In genomic region chr15:99732268-99732641, GRCh38 we compare ENCODE assay signal across 8 cellular contexts. TPM values are rescaled to one million over a fixed set of nuclear protein-coding genes. Genes with fewer than 3 reads are reported as not detected.
DNase-seq lines count a peak whose midpoint lies in the region; ATAC-seq and TF ChIP-seq lines count a peak whose summit lies in the region.

No MANE protein-coding gene starts in this region.

- H3K9ac ChIP-seq in endocrine pancreas (ENCODE audit: control insufficient read depth, insufficient read depth, low read length) = peak overlapping the region; percentile 81

- ATAC-seq in naive thymus-derived CD8-positive, alpha-beta T cell = no peak
- ATAC-seq in GM18498 (IDR thresholded peaks at IDR 0.05; ENCODE audit: unreplicated experiment) (no peak), HG03460 (IDR thresholded peaks at IDR 0.05; ENCODE audit: unreplicated experiment) (no peak)

- no peak for DNase-seq in BE2C
- DNase-seq in NB4 (ENCODE audit: low read depth) = no peak
- peak in 1 of 10 donors; percentile 20 for DNase-seq in naive thymus-derived CD8-positive, alpha-beta T cell
- DNase-seq in NCI-H2196 (lab: John Stamatoyannopoulos, UW; ENCODE audit: unreplicated experiment) = no peak
- DNase-seq in stimulated activated CD4-positive, alpha-beta T cell treated with anti-CD3 and anti-CD28 coated beads, Interleukin-1b, Interleukin-23, amount 100 ng/mL, for 48 hours = no peak

- H3K27me3 ChIP-seq in BE2C = no peaks in the 10 kb centered on the region
- no peaks in the 10 kb centered on the region for H3K27me3 ChIP-seq in endocrine pancreas (ENCODE audit: control insufficient read depth, insufficient read depth, low read length)

- H3K9me3 ChIP-seq in BE2C = no peaks in the 10 kb centered on the region
- no peaks in the 10 kb centered on the region for H3K9me3 ChIP-seq in endocrine pancreas (ENCODE audit: control insufficient read depth, low read length)

- H3K4me1 Mint-ChIP-seq in naive thymus-derived CD8-positive, alpha-beta T cell = peaks cover 7 to 23% (median 21%) of the 10 kb centered on the region in 4 donors

- POLR2A ChIA-PET in naive thymus-derived CD8-positive, alpha-beta T cell (lab: Charles Lee) = interaction anchor here (1.1 to 1.8 kb wide), 6 partner anchors 12 to 618 kb away, joined by 3 to 16 read pairs (median 5); partner anchors contain the start of gene LRRC28

- H3K9me3 Mint-ChIP-seq in naive thymus-derived CD8-positive, alpha-beta T cell = no peaks in the 10 kb centered on the region

- H3K27ac Mint-ChIP-seq in naive thymus-derived CD8-positive, alpha-beta T cell = peak overlapping the region in 9 of 10 donors; percentile 24 to 90 (median 72)

- peaks cover 0 to 8% (median 0%) of the 10 kb centered on the region in 3 donors for H3K36me3 Mint-ChIP-seq in naive thymus-derived CD8-positive, alpha-beta T cell

- H3K4me1 ChIP-seq in BE2C (no peaks in the 10 kb centered on the region), endocrine pancreas (ENCODE audit: control insufficient read depth, insufficient read depth, low read length) (no peaks in the 10 kb centered on the region)

- no peaks in the 10 kb centered on the region for H3K36me3 ChIP-seq in BE2C
- peaks cover 4% of the 10 kb centered on the region for H3K36me3 ChIP-seq in endocrine pancreas (ENCODE audit: control insufficient read depth, insufficient read depth, low read length)

- TF ChIP-seq CTCF in BE2C (IDR thresholded peaks at IDR 0.05; ENCODE audit: low read depth, low read length) (no peak), NB4 (IDR thresholded peaks at IDR 0.05; ENCODE audit: low read depth, low read length) (no peak)

- peak overlapping the region; percentile 60 to 93 (median 88) for H3K4me3 Mint-ChIP-seq in naive thymus-derived CD8-positive, alpha-beta T cell

- H3K4me3 ChIP-seq in BE2C (ENCODE audit: low read depth, low read length) = peak overlapping the region; percentile 68
- H3K4me3 ChIP-seq in NB4 (ENCODE audit: low read depth, low read length) = peak overlapping the region; percentile 58
- peak overlapping the region; percentile 53 for H3K4me3 ChIP-seq in endocrine pancreas (ENCODE audit: control insufficient read depth, insufficient read depth, low read length)

- H3K27me3 Mint-ChIP-seq in naive thymus-derived CD8-positive, alpha-beta T cell = no peaks in the 10 kb centered on the region

- TF ChIP-seq POLR2A in NB4 (IDR thresholded peaks at IDR 0.05; ENCODE audit: extremely low read depth, insufficient read length) = no peak

RNA-seq across cellular contexts. Expression of gene LYSMD4, which starts 1.0 kb away (rescaled TPM):
- polyA plus RNA-seq in BE2C (2012; ENCODE audit: insufficient read depth, insufficient read length, low read depth) = 4.6 TPM
- 10 to 100 TPM; 14.5 to 17.4 TPM for total RNA-seq in naive thymus-derived CD8-positive, alpha-beta T cell
- 1 to 10 TPM; 2.4 to 5.2 (median 3.8) TPM for polyA plus RNA-seq in naive thymus-derived CD8-positive, alpha-beta T cell
